10 cellular contexts compared by ENCODE assay signal in genomic region chr15:66269326-66270090, GRCh38. TPM values are rescaled to one million over a fixed set of nuclear protein-coding genes. Genes with fewer than 3 reads are reported as not detected.
DNase-seq lines count a peak whose midpoint lies in the region; ATAC-seq and TF ChIP-seq lines count a peak whose summit lies in the region.
"Had no signal": no experiment of that assay in that cellular context is flagged by ENCODE, and none has a peak within 500 bp of the region (broad histone marks: within the 10 kb centered on the region; RNA-seq: fewer than 3 reads in every experiment).

No MANE protein-coding gene starts in this region.

- peak overlapping the region; percentile 41; the same call in 1 of the 2 replicates for H2AFZ ChIP-seq in PC-3 (ENCODE audit: low read length)

- no peaks in the 10 kb centered on the region for H3K9me2 ChIP-seq in PC-3 (replicated peaks; ENCODE audit: low read length)

- BruUV-seq in PC-3 (replicated peaks; lab: Mats Ljungman, UMichigan): no TSS peak

- H3K27ac ChIP-seq in 22Rv1 (peak overlapping the region; percentile 82), PC-3 (ENCODE audit: low read length) (peak overlapping the region; percentile 30; the same call in 1 of the 2 replicates)

- DNase-seq in HCEC 1CT (peak; percentile 37), PC-3 (peak; percentile 82), fibroblast of mammary gland (ENCODE audit: low read depth) (peak; percentile 37), cerebellar cortex (ENCODE audit: low spot score) (no peak), dedifferentiated amniotic fluid mesenchymal stem cell (ENCODE audit: extremely low spot score) (no peak)
- DNase-seq in activated T-helper 1 cell treated with anti-CD3 and anti-CD28 coated beads, Interleukin-12 subunit alpha, Interleukin-12 subunit beta, Interleukin-2, Interleukin-4 antibody, amounts not matched to agents 30 ng/mL and 10 ng/mL and 1 ng/mL, durations not matched to agents 14 hours and 24 hours and 36 hours (ENCODE audit: low spot score): no peak
- DNase-seq: aorta had no signal

- no peaks in the 10 kb centered on the region for H3F3A ChIP-seq in PC-3 (ENCODE audit: low read length, unreplicated experiment)

- H4K20me1 ChIP-seq in PC-3 (ENCODE audit: low read length): no peaks in the 10 kb centered on the region
- H4K20me1 ChIP-seq: BLaER1 treated with 17β-estradiol and CSF1 and Interleukin-3, amounts not matched to agents 10 nM and 100 nM had no signal

- no peak overlapping the region for H3K27ac Mint-ChIP-seq in activated T-helper 1 cell treated with anti-CD3 and anti-CD28 coated beads, Interleukin-12 subunit alpha, Interleukin-12 subunit beta, Interleukin-2, Interleukin-4 antibody, amounts not matched to agents 30 ng/mL and 10 ng/mL and 1 ng/mL, durations not matched to agents 14 hours and 24 hours and 36 hours

- no peak overlapping the region for H3K4me3 Mint-ChIP-seq in activated T-helper 1 cell treated with anti-CD3 and anti-CD28 coated beads, Interleukin-12 subunit alpha, Interleukin-12 subunit beta, Interleukin-2, Interleukin-4 antibody, amounts not matched to agents 30 ng/mL and 10 ng/mL and 1 ng/mL, durations not matched to agents 14 hours and 24 hours and 36 hours

- ATAC-seq in PC-3 (peak; percentile 85), GM21360 (IDR thresholded peaks at IDR 0.05; ENCODE audit: unreplicated experiment) (no peak)

- no peaks in the 10 kb centered on the region for H3K9me3 Mint-ChIP-seq in activated T-helper 1 cell treated with anti-CD3 and anti-CD28 coated beads, Interleukin-12 subunit alpha, Interleukin-12 subunit beta, Interleukin-2, Interleukin-4 antibody, amounts not matched to agents 30 ng/mL and 10 ng/mL and 1 ng/mL, durations not matched to agents 14 hours and 24 hours and 36 hours

- H3K4me2 ChIP-seq in PC-3 (ENCODE audit: low read length): peak overlapping the region; percentile 53

- CTCF ChIA-PET in PC-3 (lab: Charles Lee): no interaction called here

- H3K27me3 Mint-ChIP-seq in activated T-helper 1 cell treated with anti-CD3 and anti-CD28 coated beads, Interleukin-12 subunit alpha, Interleukin-12 subunit beta, Interleukin-2, Interleukin-4 antibody, amounts not matched to agents 30 ng/mL and 10 ng/mL and 1 ng/mL, durations not matched to agents 14 hours and 24 hours and 36 hours (ENCODE audit: insufficient read depth): peaks cover 16% of the 10 kb centered on the region

- POLR2A ChIA-PET in PC-3 (lab: Charles Lee; ENCODE audit: unreplicated experiment): no interaction called here

- H3K79me2 ChIP-seq in PC-3 (ENCODE audit: low read length): no peaks in the 10 kb centered on the region

- H3K4me3 ChIP-seq in PC-3 (ENCODE audit: low read length) (peak overlapping the region; percentile 25; the same call in 1 of the 2 replicates), fibroblast of mammary gland (ENCODE audit: control insufficient read depth, low read depth, low read length) (no peak overlapping the region)
- H3K4me3 ChIP-seq: BLaER1 treated with 17β-estradiol and CSF1 and Interleukin-3, amounts not matched to agents 10 nM and 100 nM had no signal

- no peaks in the 10 kb centered on the region for H3K36me3 ChIP-seq in PC-3 (ENCODE audit: low read depth, low read length)
- H3K36me3 ChIP-seq: BLaER1 treated with 17β-estradiol and CSF1 and Interleukin-3, amounts not matched to agents 10 nM and 100 nM had no signal

- H3K9ac ChIP-seq in PC-3 (ENCODE audit: low read length): no peak overlapping the region
- H3K9ac ChIP-seq: BLaER1 treated with 17β-estradiol and CSF1 and Interleukin-3, amounts not matched to agents 10 nM and 100 nM had no signal

- peaks cover 9% of the 10 kb centered on the region for H3K4me1 ChIP-seq in PC-3 (ENCODE audit: insufficient read depth, low read length)

- H3K9me3 ChIP-seq in PC-3 (ENCODE audit: low read length): no peaks in the 10 kb centered on the region

- H3K36me3 Mint-ChIP-seq in activated T-helper 1 cell treated with anti-CD3 and anti-CD28 coated beads, Interleukin-12 subunit alpha, Interleukin-12 subunit beta, Interleukin-2, Interleukin-4 antibody, amounts not matched to agents 30 ng/mL and 10 ng/mL and 1 ng/mL, durations not matched to agents 14 hours and 24 hours and 36 hours (ENCODE audit: low read depth): no peaks in the 10 kb centered on the region

- intact Hi-C loops in PC-3 (cut with micrococcal nuclease): no loop called here
- intact Hi-C loops in activated T-helper 1 cell treated with anti-CD3 and anti-CD28 coated beads, Interleukin-12 subunit alpha, Interleukin-12 subunit beta, Interleukin-2, Interleukin-4 antibody, amounts not matched to agents 30 ng/mL and 10 ng/mL and 1 ng/mL, durations not matched to agents 14 hours and 24 hours and 36 hours (cut with micrococcal nuclease): no loop called here

- TF ChIP-seq CTCF in 22Rv1 (IDR thresholded peaks at IDR 0.05): no peak
- no peak for TF ChIP-seq CTCF in PC-3 (conservative IDR thresholded peaks at IDR 0.05; ENCODE audit: low read depth, low read length)
- no peak for TF ChIP-seq CTCF in fibroblast of mammary gland (conservative IDR thresholded peaks at IDR 0.05; ENCODE audit: control insufficient read depth, insufficient read depth, low read depth, low read length)

- no peaks in the 10 kb centered on the region for H3K4me1 Mint-ChIP-seq in activated T-helper 1 cell treated with anti-CD3 and anti-CD28 coated beads, Interleukin-12 subunit alpha, Interleukin-12 subunit beta, Interleukin-2, Interleukin-4 antibody, amounts not matched to agents 30 ng/mL and 10 ng/mL and 1 ng/mL, durations not matched to agents 14 hours and 24 hours and 36 hours (ENCODE audit: low read depth)

- H3K27me3 ChIP-seq in PC-3 (ENCODE audit: low read length): no peaks in the 10 kb centered on the region
- H3K27me3 ChIP-seq: BLaER1 treated with 17β-estradiol and CSF1 and Interleukin-3, amounts not matched to agents 10 nM and 100 nM had no signal

RNA-seq across cellular contexts. Expression of gene MEGF11, which starts 16.0 kb away (rescaled TPM):
- total RNA-seq in PC-3 (2014; rRNA removed): not detected in 2 replicates
- total RNA-seq in activated T-helper 1 cell treated with anti-CD3 and anti-CD28 coated beads, Interleukin-12 subunit alpha, Interleukin-12 subunit beta, Interleukin-2, Interleukin-4 antibody, amounts not matched to agents 30 ng/mL and 10 ng/mL and 1 ng/mL, durations not matched to agents 14 hours and 24 hours and 36 hours: not detected in 2 replicates
- total RNA-seq: aorta had no signal

RNA-seq across cellular contexts. Expression of gene DIS3L, which starts 23.9 kb away (rescaled TPM):
- 18.7 and 19.9 TPM in 2 replicates for total RNA-seq in PC-3 (2014; rRNA removed)
- total RNA-seq in activated T-helper 1 cell treated with anti-CD3 and anti-CD28 coated beads, Interleukin-12 subunit alpha, Interleukin-12 subunit beta, Interleukin-2, Interleukin-4 antibody, amounts not matched to agents 30 ng/mL and 10 ng/mL and 1 ng/mL, durations not matched to agents 14 hours and 24 hours and 36 hours: 47.7 and 56.0 TPM in 2 replicates

Comparison
In these comparisons a context has a peak if more than half of its experiments do, and no peak if none do; other contexts are left out.
1. DNase-seq: peak in HCEC 1CT (single experiment), PC-3 (single experiment) and fibroblast of mammary gland (single experiment); none in cerebellar cortex (single experiment), activated T-helper 1 cell treated with anti-CD3 and anti-CD28 coated beads, Interleukin-12 subunit alpha, Interleukin-12 subunit beta, Interleukin-2, Interleukin-4 antibody, amounts not matched to agents 30 ng/mL and 10 ng/mL and 1 ng/mL, durations not matched to agents 14 hours and 24 hours and 36 hours (single experiment) and dedifferentiated amniotic fluid mesenchymal stem cell (single experiment).